17 cellular contexts compared by ENCODE assay signal in the genomic region with DNA sequence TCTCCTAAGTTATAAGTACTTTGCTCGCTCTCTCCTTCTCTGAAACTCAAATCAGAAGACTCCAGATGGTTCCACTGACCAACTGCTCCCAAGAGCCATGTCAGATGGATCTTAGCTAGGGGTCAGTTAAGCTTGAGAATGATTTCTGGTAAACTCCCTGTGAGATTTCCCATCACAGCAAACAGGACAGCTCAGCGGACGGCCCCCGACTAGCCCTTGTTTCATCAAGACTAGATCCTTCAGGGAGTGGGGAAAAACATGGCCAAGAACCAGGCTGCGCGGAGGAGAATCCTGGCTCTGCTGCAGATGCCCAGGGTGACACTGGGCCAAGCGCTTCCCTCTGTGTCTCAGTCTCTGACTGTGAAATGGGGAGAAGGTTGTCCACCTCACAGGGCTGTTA.
A peak's percentile ranks its signal among the peaks of the same experiment; 100 is the strongest.
DNase-seq lines count a peak whose midpoint lies in the region; FAIRE-seq and TF ChIP-seq lines count a peak whose summit lies in the region.
"Had no signal": no experiment of that assay in that cellular context is flagged by ENCODE, and none has a peak within 500 bp of the region (broad histone marks: within the 10 kb centered on the region; RNA-seq: fewer than 3 reads in every experiment).

No MANE protein-coding gene starts in this region.

- H2AFZ ChIP-seq in OCI-LY7 (ENCODE audit: low read length), result no peak overlapping the region

- H3K4me1 ChIP-seq in BLaER1 (peaks cover 53% of the 10 kb centered on the region), OCI-LY7 (ENCODE audit: insufficient read depth, low read length, poor library complexity, severe bottlenecking) (peaks cover 16% of the 10 kb centered on the region)
- no peaks in the 10 kb centered on the region for H3K4me1 ChIP-seq in CD4-positive, alpha-beta memory T cell (ENCODE audit: insufficient read depth, low read length)

- intact Hi-C loops in CD4-positive, alpha-beta memory T cell (cut with micrococcal nuclease), result no loop called here
- intact Hi-C loops in OCI-LY7 (cut with micrococcal nuclease; ENCODE audit: unreplicated experiment), result no loop called here

- no peaks in the 10 kb centered on the region for H3K36me3 Mint-ChIP-seq in nephron (ENCODE audit: low read depth)
- no peaks in the 10 kb centered on the region for H3K36me3 Mint-ChIP-seq in CD4-positive, alpha-beta memory T cell
- H3K36me3 Mint-ChIP-seq: CD8-positive, alpha-beta memory T cell had no signal

- TF ChIP-seq CTCF in WERI-Rb-1 (IDR thresholded peaks at IDR 0.05; ENCODE audit: low read depth, low read length) (no peak), nephron (IDR thresholded peaks at IDR 0.05; ENCODE audit: unreplicated experiment in 3 of 3) (no peak), D721Med (IDR thresholded peaks at IDR 0.05; ENCODE audit: insufficient read depth, missing control alignments) (no peak), OCI-LY7 (conservative IDR thresholded peaks at IDR 0.05; ENCODE audit: low read length) (no peak)

- no peaks in the 10 kb centered on the region for H3K79me2 ChIP-seq in OCI-LY7 (ENCODE audit: insufficient read depth, low read depth, low read length)

- H3K4me3 ChIP-seq in BLaER1 (no peak overlapping the region), WERI-Rb-1 (ENCODE audit: low read depth, low read length) (no peak overlapping the region), OCI-LY7 (ENCODE audit: low read depth, low read length, poor library complexity, severe bottlenecking) (no peak overlapping the region)
- H3K4me3 ChIP-seq in CD4-positive, alpha-beta memory T cell (ENCODE audit: low read length in 2 of 2), result no peak overlapping the region
- H3K4me3 ChIP-seq: BLaER1 treated with 17β-estradiol and CSF1 and Interleukin-3, amounts not matched to agents 10 nM and 100 nM had no signal

- no peaks in the 10 kb centered on the region for H3K9me3 ChIP-seq in BLaER1
- no peaks in the 10 kb centered on the region for H3K9me3 ChIP-seq in WERI-Rb-1 (ENCODE audit: severe bottlenecking)
- no peaks in the 10 kb centered on the region for H3K9me3 ChIP-seq in CD4-positive, alpha-beta memory T cell (ENCODE audit: control insufficient read depth in 1 of 2, low read length in 2 of 2)
- no peaks in the 10 kb centered on the region for H3K9me3 ChIP-seq in OCI-LY7 (ENCODE audit: low read length)
- H3K9me3 ChIP-seq: BLaER1 treated with 17β-estradiol and CSF1 and Interleukin-3, amounts not matched to agents 10 nM and 100 nM had no signal

- H3K36me3 ChIP-seq in BLaER1 (no peaks in the 10 kb centered on the region), WERI-Rb-1 (no peaks in the 10 kb centered on the region), OCI-LY7 (ENCODE audit: insufficient read depth, low read length) (no peaks in the 10 kb centered on the region)
- no peaks in the 10 kb centered on the region for H3K36me3 ChIP-seq in CD4-positive, alpha-beta memory T cell (ENCODE audit: insufficient read depth, low read length)
- H3K36me3 ChIP-seq: BLaER1 treated with 17β-estradiol and CSF1 and Interleukin-3, amounts not matched to agents 10 nM and 100 nM had no signal

- H3K4me2 ChIP-seq in BLaER1 (peak overlapping the region; percentile 96; the same call in 1 of the 2 replicates), OCI-LY7 (ENCODE audit: low read length) (no peak overlapping the region)

- peak overlapping the region; percentile 41 to 56 (median 43) for H3K27ac Mint-ChIP-seq in nephron
- peak overlapping the region in 1 of 7 donors; percentile 70 for H3K27ac Mint-ChIP-seq in CD4-positive, alpha-beta memory T cell
- H3K27ac Mint-ChIP-seq: CD8-positive, alpha-beta memory T cell had no signal

- no peak for FAIRE-seq in D721Med (lab: Jason Lieb, UNC)
- FAIRE-seq: G401.6, GM12891, GM19239, H1 had no signal

- H3K27me3 ChIP-seq in BLaER1 (no peaks in the 10 kb centered on the region), WERI-Rb-1 (ENCODE audit: insufficient read depth, low read depth, severe bottlenecking) (no peaks in the 10 kb centered on the region)
- no peaks in the 10 kb centered on the region for H3K27me3 ChIP-seq in CD4-positive, alpha-beta memory T cell (ENCODE audit: insufficient read depth, low read length)

- H3K27ac ChIP-seq in BLaER1 (no peak overlapping the region), WERI-Rb-1 (0 out of 2 replicates have a peak overlapping the region, but pooled peaks have one; percentile 4), OCI-LY7 (ENCODE audit: low read depth, low read length, poor library complexity, severe bottlenecking) (no peak overlapping the region)
- H3K27ac ChIP-seq in CD4-positive, alpha-beta memory T cell (ENCODE audit: low read depth, low read length), result no peak overlapping the region
- H3K27ac ChIP-seq: BLaER1 treated with 17β-estradiol and CSF1 and Interleukin-3, amounts not matched to agents 10 nM and 100 nM had no signal

- no peaks in the 10 kb centered on the region for H3K9me2 ChIP-seq in OCI-LY7 (ENCODE audit: insufficient read depth, low read length)

- POLR2A ChIA-PET in CD4-positive, alpha-beta memory T cell (lab: Charles Lee; ENCODE audit: partially characterized antibody), result no interaction called here
- POLR2A ChIA-PET in OCI-LY7 (lab: Charles Lee), result no interaction called here

- peaks cover 77% of the 10 kb centered on the region for H4K20me1 ChIP-seq in BLaER1
- no peaks in the 10 kb centered on the region for H4K20me1 ChIP-seq in OCI-LY7 (ENCODE audit: insufficient read depth, low read length)

- CTCF ChIA-PET in CD4-positive, alpha-beta memory T cell (lab: Charles Lee; ENCODE audit: partially characterized antibody), result no interaction called here
- CTCF ChIA-PET in OCI-LY7 (lab: Charles Lee; ENCODE audit: unreplicated experiment), result no interaction called here

- no peaks in the 10 kb centered on the region for H3K9me3 Mint-ChIP-seq in nephron
- H3K9me3 Mint-ChIP-seq in CD4-positive, alpha-beta memory T cell, result no peaks in the 10 kb centered on the region
- H3K9me3 Mint-ChIP-seq: H9 had no signal

- peaks cover 50% of the 10 kb centered on the region for H3K4me1 Mint-ChIP-seq in nephron
- peaks cover 0 to under 1% (median 0%) of the 10 kb centered on the region in 4 donors for H3K4me1 Mint-ChIP-seq in CD4-positive, alpha-beta memory T cell
- H3K4me1 Mint-ChIP-seq: CD8-positive, alpha-beta memory T cell had no signal

- H3K4me3 Mint-ChIP-seq in nephron, result no peak overlapping the region
- H3K4me3 Mint-ChIP-seq in CD4-positive, alpha-beta memory T cell, result no peak overlapping the region
- H3K4me3 Mint-ChIP-seq: CD8-positive, alpha-beta memory T cell; H9 had no signal

- no peak overlapping the region for H3K9ac ChIP-seq in BLaER1
- H3K9ac ChIP-seq: BLaER1 treated with 17β-estradiol and CSF1 and Interleukin-3, amounts not matched to agents 10 nM and 100 nM had no signal

- no peak for DNase-seq in WERI-Rb-1
- DNase-seq in retina, result peak; percentile 50
- no peak for DNase-seq in activated CD4-positive, CD25-positive, alpha-beta regulatory T cell (lab: John Stamatoyannopoulos, UW)
- no peak for DNase-seq in D721Med (ENCODE audit: insufficient read length, low spot score)
- no peak for DNase-seq in CD4-positive, alpha-beta memory T cell
- no peak for DNase-seq in OCI-LY7 (ENCODE audit: low spot score)
- DNase-seq: 8988T; CD8-positive, alpha-beta memory T cell; COR-L47; H9 had no signal

- BruUV-seq in OCI-LY7 (replicated peaks; lab: Mats Ljungman, UMichigan), result no TSS peak

- H3K27me3 Mint-ChIP-seq in nephron (ENCODE audit: low read depth), result peaks cover 13% of the 10 kb centered on the region
- peaks cover 1 to 2% of the 10 kb centered on the region in 2 donors for H3K27me3 Mint-ChIP-seq in CD4-positive, alpha-beta memory T cell
